Comparison of ENCODE assay signal across 1 cellular context in genomic region chr2:60445684-60446184, GRCh38.
TF ChIP-seq lines count a peak whose summit lies in the region.

No MANE protein-coding gene starts in this region.

TF ChIP-seq in GM12878, 131 proteins besides CTCF, POLR2A, EP300 and RAD21:
- TF ChIP-seq SREBF2 (IDR thresholded peaks at IDR 0.05; ENCODE audit: low read length) (no peak), POLR2AphosphoS2 (IDR thresholded peaks at IDR 0.05; ENCODE audit: low read depth, low read length) (no peak), RB1 (IDR thresholded peaks at IDR 0.05; ENCODE audit: borderline replicate concordance) (no peak), ZNF217 (IDR thresholded peaks at IDR 0.05) (no peak), IRF4 (IDR thresholded peaks at IDR 0.05; ENCODE audit: low read depth, low read length) (no peak)
TF ChIP-seq in GM12878: peak in this region for 0.
